Comparison of ENCODE assay signal across 1 cellular context in genomic region chr12:97452839-97453238, GRCh38.
TF ChIP-seq lines count a peak whose summit lies in the region.

No MANE protein-coding gene starts in this region.

TF ChIP-seq in GM12878, 131 proteins besides CTCF, POLR2A, EP300 and RAD21 (continued from another document):
- TF ChIP-seq RCOR1 (conservative IDR thresholded peaks at IDR 0.05; ENCODE audit: low read depth, low read length) (no peak), IKZF2 (IDR thresholded peaks at IDR 0.05) (0 out of 4 replicates have a peak, but pooled peaks have one; percentile 11 to 14), FOXM1 (IDR thresholded peaks at IDR 0.05; ENCODE audit: low read depth, low read length) (no peak), SPI1 (IDR thresholded peaks at IDR 0.05; ENCODE audit: borderline replicate concordance, insufficient read depth, low read depth, low read length) (peak; percentile 76), TCF12 (IDR thresholded peaks at IDR 0.05; ENCODE audit: low read depth, low read length) (no peak)
